8 cellular contexts compared by ENCODE assay signal in the genomic region with DNA sequence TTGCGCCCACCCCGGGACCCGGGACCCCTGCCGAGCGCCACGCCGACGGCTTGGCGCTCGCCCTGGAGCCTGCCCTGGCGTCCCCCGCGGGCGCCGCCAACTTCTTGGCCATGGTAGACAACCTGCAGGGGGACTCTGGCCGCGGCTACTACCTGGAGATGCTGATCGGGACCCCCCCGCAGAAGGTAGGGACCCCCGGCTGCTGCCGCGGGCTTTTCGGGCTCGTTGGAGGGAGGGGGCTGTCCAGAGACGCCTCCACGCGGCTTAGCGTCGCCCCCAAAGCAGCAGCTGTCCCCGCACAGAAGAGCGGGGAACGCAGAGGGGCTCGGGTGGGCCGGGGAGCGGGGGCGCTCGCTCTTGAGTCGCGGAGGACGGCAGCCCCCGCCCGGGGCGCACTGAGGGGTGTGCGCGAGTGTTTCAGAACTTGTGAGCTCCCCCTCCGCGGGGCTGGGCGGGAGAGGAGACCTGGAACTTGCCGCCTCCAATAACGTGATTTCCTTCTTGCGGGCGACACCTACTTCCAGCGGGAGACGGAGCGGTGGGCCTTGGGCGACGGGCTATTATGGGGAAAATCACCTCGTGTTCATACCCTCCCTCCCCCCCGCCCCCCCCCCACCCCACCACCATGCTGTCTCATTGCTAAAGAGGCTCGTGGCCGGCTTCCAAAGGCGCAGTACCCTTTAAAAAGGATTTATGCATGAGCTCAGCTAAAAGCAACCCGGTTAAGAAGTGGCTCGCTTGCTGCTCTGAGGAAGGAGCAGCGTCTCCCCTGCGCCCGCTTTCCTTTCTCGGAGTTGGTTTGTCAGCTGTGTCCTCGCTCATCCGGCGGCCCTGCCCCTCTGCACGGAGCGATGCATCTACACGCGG. TPM values are rescaled to one million over a fixed set of nuclear protein-coding genes. Genes with fewer than 3 reads are reported as not detected.
DNase-seq lines count a peak whose midpoint lies in the region; ATAC-seq and TF ChIP-seq lines count a peak whose summit lies in the region.

No MANE protein-coding gene starts in this region.

- H3K4me3 ChIP-seq in ACC112 (ENCODE audit: low read depth, low read length) (peak overlapping the region; percentile 90), lung (peak overlapping the region; percentile 71)
- H3K4me3 ChIP-seq in effector memory CD4-positive, alpha-beta T cell (ENCODE audit: insufficient read depth, low read depth, low read length, poor library complexity, severe bottlenecking) = no peak overlapping the region

- H3K4me1 ChIP-seq in ACC112 (ENCODE audit: control insufficient read depth, insufficient read depth, low read length, unreplicated experiment) (peaks cover 7% of the 10 kb centered on the region), lung (ENCODE audit: control insufficient read depth in 2 of 2, insufficient read depth in 2 of 2, low read length in 2 of 2) (peaks cover 7 to 9% of the 10 kb centered on the region in 2 donors)
- H3K4me1 ChIP-seq in effector memory CD4-positive, alpha-beta T cell (ENCODE audit: control insufficient read depth, insufficient read depth, low read length, poor library complexity, severe bottlenecking) = peaks cover 5% of the 10 kb centered on the region

- WGBS in lung, 2 donors = 0 to 1% methylated on average over 58 to 75 of the region's 75 CpGs

- no peaks in the 10 kb centered on the region for H3K9me3 Mint-ChIP-seq in endothelial cell (ENCODE audit: unreplicated experiment)

- H2AFZ ChIP-seq in ACC112 (ENCODE audit: low read length, unreplicated experiment) = peak overlapping the region; percentile 86

- H3K79me2 ChIP-seq in ACC112 (ENCODE audit: control insufficient read depth, insufficient read depth, low read length, unreplicated experiment) = no peaks in the 10 kb centered on the region

- H3K9me3 ChIP-seq in lung (ENCODE audit: control insufficient read depth in 2 of 2, insufficient read depth in 1 of 2, low read length in 1 of 2) = no peaks in the 10 kb centered on the region
- no peaks in the 10 kb centered on the region for H3K9me3 ChIP-seq in effector memory CD4-positive, alpha-beta T cell (ENCODE audit: control insufficient read depth, low read length)

- CTCF ChIA-PET in RWPE1 (lab: Yijun Ruan, JAX) = interaction anchor here (0.6 to 1.1 kb wide), 3 partner anchors 17 to 918 kb away, joined by 3 to 6 read pairs (median 3); no protein-coding TSS in a partner anchor

- H3K36me3 Mint-ChIP-seq in endothelial cell (ENCODE audit: low read depth, unreplicated experiment) = peaks cover 14% of the 10 kb centered on the region

- peak; percentile 5 for ATAC-seq in GM18868 (IDR thresholded peaks at IDR 0.05; ENCODE audit: unreplicated experiment)
- ATAC-seq in lung (ENCODE audit: insufficient read depth, low FRiP score) = no peak

- H3K27ac ChIP-seq in ACC112 (ENCODE audit: low read depth, low read length) (no peak overlapping the region), RWPE1 (peak overlapping the region; percentile 78), lung (ENCODE audit: low read depth in 1 of 2, low read length in 1 of 2) (peak overlapping the region; percentile 51 to 98)
- no peak overlapping the region for H3K27ac ChIP-seq in effector memory CD4-positive, alpha-beta T cell (ENCODE audit: insufficient read depth, low read length, poor library complexity, severe bottlenecking)

- peaks cover 11% of the 10 kb centered on the region for H3K27me3 Mint-ChIP-seq in endothelial cell (ENCODE audit: unreplicated experiment)

- H3K4me3 Mint-ChIP-seq in endothelial cell (ENCODE audit: unreplicated experiment) = peak overlapping the region; percentile 92

- DNase-seq in RWPE1 (ENCODE audit: low spot score) = peak; percentile 42
- DNase-seq in endothelial cell (ENCODE audit: low spot score) = peak; percentile 53
- peak; percentile 46 for DNase-seq in lung (ENCODE audit: low spot score)
- peak; percentile 60 for DNase-seq in superior temporal gyrus (ENCODE audit: extremely low spot score)
- DNase-seq in effector memory CD4-positive, alpha-beta T cell = no peak
- DNase-seq in stimulated activated CD4-positive, alpha-beta T cell treated with anti-CD3 and anti-CD28 coated beads, Interleukin-4, amount 100 ng/mL, for 1 hour = no peak

- peak overlapping the region; percentile 70 for H3K27ac Mint-ChIP-seq in endothelial cell (ENCODE audit: unreplicated experiment)

- H3K27me3 ChIP-seq in ACC112 (ENCODE audit: insufficient read depth, low read length) = peaks cover 18% of the 10 kb centered on the region; the same call in 1 of the 2 replicates
- no peaks in the 10 kb centered on the region for H3K27me3 ChIP-seq in lung (ENCODE audit: control insufficient read depth, insufficient read depth)
- H3K27me3 ChIP-seq in effector memory CD4-positive, alpha-beta T cell (replicated peaks; ENCODE audit: control insufficient read depth, insufficient read depth, low read length, poor library complexity, severe bottlenecking) = peaks cover 10% of the 10 kb centered on the region

- peaks cover 33% of the 10 kb centered on the region for H3K4me1 Mint-ChIP-seq in endothelial cell (ENCODE audit: unreplicated experiment)

- TF ChIP-seq CTCF in RWPE1 (conservative IDR thresholded peaks at IDR 0.05; ENCODE audit: low read depth) (no peak), endothelial cell (IDR thresholded peaks at IDR 0.05; ENCODE audit: unreplicated experiment) (no peak), lung (IDR thresholded peaks at IDR 0.05; ENCODE audit: control extremely low read depth, extremely low read depth) (no peak)

- POLR2A ChIA-PET in RWPE1 (lab: Yijun Ruan, JAX; ENCODE audit: low non-redundant PET) = interaction anchor here (0.6 to 0.8 kb wide), 2 partner anchors 10 to 48 kb away, joined by 3 to 5 read pairs; no protein-coding TSS in a partner anchor

- no peaks in the 10 kb centered on the region for H3K36me3 ChIP-seq in ACC112 (ENCODE audit: insufficient read depth, low read length)
- H3K36me3 ChIP-seq in lung (ENCODE audit: control insufficient read depth in 2 of 2, insufficient read depth in 2 of 2, low read length in 2 of 2) = no peaks in the 10 kb centered on the region
- H3K36me3 ChIP-seq in effector memory CD4-positive, alpha-beta T cell (ENCODE audit: control insufficient read depth, insufficient read depth, low read length) = no peaks in the 10 kb centered on the region

RNA-seq across cellular contexts. Expression of a gene that starts 0.7 kb away (rescaled TPM):
- total RNA-seq in endothelial cell (ENCODE audit: unreplicated experiment) (151 TPM), lung (10 to 100 TPM; 36.0 to 49.9 TPM)
- polyA plus RNA-seq in lung = 10 to 100 TPM in 1 of 2 donors, 1 to 10 TPM in 1; 9.3 to 31.6 TPM

Comparison
In these comparisons a context has a peak if more than half of its experiments do, and no peak if none do; other contexts are left out.
1. H3K27ac ChIP-seq: peak in RWPE1 (single experiment) and lung (2 of 2); none in ACC112 (single experiment) and effector memory CD4-positive, alpha-beta T cell (single experiment).
2. DNase-seq: peak in RWPE1 (single experiment), endothelial cell (single experiment), lung (single experiment) and superior temporal gyrus (single experiment); none in effector memory CD4-positive, alpha-beta T cell (0 of 3) and stimulated activated CD4-positive, alpha-beta T cell treated with anti-CD3 and anti-CD28 coated beads, Interleukin-4, amount 100 ng/mL, for 1 hour (single experiment).